ENCODE assay signal across 42 cellular contexts in genomic region chr16:74776926-74777325, GRCh38. TPM values are rescaled to one million over a fixed set of nuclear protein-coding genes. Genes with fewer than 3 reads are reported as not detected.
"Had no signal": no experiment of that assay in that cellular context is flagged by ENCODE, and none has a peak within 500 bp of the region (broad histone marks: within the 10 kb centered on the region; RNA-seq: fewer than 3 reads in every experiment).

No MANE protein-coding gene starts in this region.

- H3K4me1 ChIP-seq: breast epithelium had no signal

- H3K27me3 ChIP-seq: adrenal gland, body of pancreas, breast epithelium had no signal

- H3K9me3 Mint-ChIP-seq: activated naive CD4-positive, alpha-beta T cell treated with anti-CD3 and anti-CD28 coated beads for 36 hours; activated naive CD4-positive, alpha-beta T cell treated with anti-CD3 and anti-CD28 coated beads, Interleukin-2, amount 10 ng/mL, durations not matched to agents 7 days and 5 days; activated naive CD4-positive, alpha-beta T cell treated with anti-CD3 and anti-CD28 coated beads, Interleukin-2, amount 50 U/mL, for 24 hours; activated naive CD4-positive, alpha-beta T cell treated with anti-CD3 and anti-CD28 coated beads, Interleukin-2, amount 50 U/mL, for 72 hours; activated naive CD8-positive, alpha-beta T cell treated with anti-CD3 and anti-CD28 coated beads for 36 hours; activated naive CD8-positive, alpha-beta T cell treated with anti-CD3 and anti-CD28 coated beads, Interleukin-2, amount 10 ng/mL, durations not matched to agents 7 days and 5 days; activated naive CD8-positive, alpha-beta T cell treated with anti-CD3 and anti-CD28 coated beads, Interleukin-2, amount 50 U/mL, for 24 hours; activated T-cell treated with anti-CD3 and anti-CD28 coated beads, Interleukin-2, amount 50 U/mL, for 24 hours; activated T-cell treated with anti-CD3 and anti-CD28 coated beads, Interleukin-2, amount 50 U/mL, for 4 hours; activated T-cell treated with anti-CD3 and anti-CD28 coated beads, Interleukin-2, amount 50 U/mL, for 72 hours; activated T-helper 1 cell treated with anti-CD3 and anti-CD28 coated beads, Interleukin-12 subunit alpha, Interleukin-12 subunit beta, Interleukin-2, Interleukin-4 antibody, amounts not matched to agents 30 ng/mL and 10 ng/mL and 1 ng/mL, durations not matched to agents 14 hours and 24 hours and 36 hours; activated T-helper 17 cell treated with anti-CD3 and anti-CD28 coated beads, Interleukin-2, amount 50 U/mL, for 72 hours; activated T-helper 2 cell treated with anti-CD3 and anti-CD28 coated beads, Interferon-gamma antibody, Interleukin-2, Interleukin-4, amounts not matched to agents 10 μg/mL and 5 μg/mL and 100 μg/mL, durations not matched to agents 14 hours and 24 hours and 36 hours; central memory CD8-positive, alpha-beta T cell had no signal

- ATAC-seq: activated naive CD4-positive, alpha-beta T cell treated with anti-CD3 and anti-CD28 coated beads, Interleukin-2, amount 50 U/mL, for 72 hours; activated naive CD8-positive, alpha-beta T cell treated with anti-CD3 and anti-CD28 coated beads, Interleukin-2, amount 50 U/mL, for 24 hours; activated T-cell treated with anti-CD3 and anti-CD28 coated beads, Interleukin-2, amount 50 U/mL, for 4 hours; activated T-cell treated with anti-CD3 and anti-CD28 coated beads, Interleukin-2, amount 50 U/mL, for 72 hours; activated T-helper 17 cell treated with anti-CD3 and anti-CD28 coated beads, Interleukin-2, amount 50 U/mL, for 72 hours; body of pancreas had no signal

- H3K4me3 Mint-ChIP-seq: activated naive CD4-positive, alpha-beta T cell treated with anti-CD3 and anti-CD28 coated beads for 36 hours; activated naive CD4-positive, alpha-beta T cell treated with anti-CD3 and anti-CD28 coated beads, Interleukin-2, amount 10 ng/mL, durations not matched to agents 7 days and 5 days; activated naive CD4-positive, alpha-beta T cell treated with anti-CD3 and anti-CD28 coated beads, Interleukin-2, amount 50 U/mL, for 24 hours; activated naive CD8-positive, alpha-beta T cell treated with anti-CD3 and anti-CD28 coated beads for 36 hours; activated naive CD8-positive, alpha-beta T cell treated with anti-CD3 and anti-CD28 coated beads, Interleukin-2, amount 10 ng/mL, durations not matched to agents 7 days and 5 days; activated naive CD8-positive, alpha-beta T cell treated with anti-CD3 and anti-CD28 coated beads, Interleukin-2, amount 50 U/mL, for 24 hours; activated T-cell treated with anti-CD3 and anti-CD28 coated beads, Interleukin-2, amount 50 U/mL, for 24 hours; activated T-cell treated with anti-CD3 and anti-CD28 coated beads, Interleukin-2, amount 50 U/mL, for 72 hours; activated T-helper 1 cell treated with anti-CD3 and anti-CD28 coated beads, Interleukin-12 subunit alpha, Interleukin-12 subunit beta, Interleukin-2, Interleukin-4 antibody, amounts not matched to agents 30 ng/mL and 10 ng/mL and 1 ng/mL, durations not matched to agents 14 hours and 24 hours and 36 hours; activated T-helper 17 cell treated with anti-CD3 and anti-CD28 coated beads, Interleukin-2, amount 50 U/mL, for 72 hours; central memory CD8-positive, alpha-beta T cell had no signal

- H3K9me3 ChIP-seq: adrenal gland, ascending aorta, body of pancreas, breast epithelium had no signal

- H3K36me3 ChIP-seq: adrenal gland, ascending aorta, brain microvascular endothelial cell, breast epithelium, cardiac muscle cell had no signal

- H3K27ac Mint-ChIP-seq: activated naive CD4-positive, alpha-beta T cell treated with anti-CD3 and anti-CD28 coated beads for 36 hours; activated naive CD4-positive, alpha-beta T cell treated with anti-CD3 and anti-CD28 coated beads, Interleukin-2, amount 10 ng/mL, durations not matched to agents 7 days and 5 days; activated naive CD4-positive, alpha-beta T cell treated with anti-CD3 and anti-CD28 coated beads, Interleukin-2, amount 50 U/mL, for 24 hours; activated naive CD4-positive, alpha-beta T cell treated with anti-CD3 and anti-CD28 coated beads, Interleukin-2, amount 50 U/mL, for 72 hours; activated naive CD8-positive, alpha-beta T cell; activated naive CD8-positive, alpha-beta T cell treated with anti-CD3 and anti-CD28 coated beads for 36 hours; activated naive CD8-positive, alpha-beta T cell treated with anti-CD3 and anti-CD28 coated beads, Interleukin-2, amount 10 ng/mL, durations not matched to agents 7 days and 5 days; activated naive CD8-positive, alpha-beta T cell treated with anti-CD3 and anti-CD28 coated beads, Interleukin-2, amount 50 U/mL, for 24 hours; activated T-cell treated with anti-CD3 and anti-CD28 coated beads, Interleukin-2, amount 50 U/mL, for 24 hours; activated T-cell treated with anti-CD3 and anti-CD28 coated beads, Interleukin-2, amount 50 U/mL, for 72 hours; activated T-helper 1 cell treated with anti-CD3 and anti-CD28 coated beads, Interleukin-12 subunit alpha, Interleukin-12 subunit beta, Interleukin-2, Interleukin-4 antibody, amounts not matched to agents 30 ng/mL and 10 ng/mL and 1 ng/mL, durations not matched to agents 14 hours and 24 hours and 36 hours; activated T-helper 17 cell treated with anti-CD3 and anti-CD28 coated beads, Interleukin-2, amount 50 U/mL, for 72 hours; activated T-helper 2 cell treated with anti-CD3 and anti-CD28 coated beads, Interferon-gamma antibody, Interleukin-2, Interleukin-4, amounts not matched to agents 10 μg/mL and 5 μg/mL and 100 μg/mL, durations not matched to agents 14 hours and 24 hours and 36 hours; brain had no signal

- H3K27ac ChIP-seq: adrenal gland, ascending aorta, body of pancreas, brain microvascular endothelial cell, breast epithelium, cardiac muscle cell had no signal

- FAIRE-seq: astrocyte, bronchial epithelial cell had no signal

- H3K36me3 Mint-ChIP-seq: activated naive CD4-positive, alpha-beta T cell treated with anti-CD3 and anti-CD28 coated beads, Interleukin-2, amount 10 ng/mL, durations not matched to agents 7 days and 5 days; activated naive CD4-positive, alpha-beta T cell treated with anti-CD3 and anti-CD28 coated beads, Interleukin-2, amount 50 U/mL, for 24 hours; activated naive CD8-positive, alpha-beta T cell; activated naive CD8-positive, alpha-beta T cell treated with anti-CD3 and anti-CD28 coated beads for 36 hours; activated naive CD8-positive, alpha-beta T cell treated with anti-CD3 and anti-CD28 coated beads, Interleukin-2, amount 10 ng/mL, durations not matched to agents 7 days and 5 days; brain had no signal

- DNase-seq: activated effector memory CD4-positive, alpha-beta T cell treated with anti-CD3 and anti-CD28 coated beads, Interleukin-2, amount 50 U/mL, for 16 hours; activated effector memory CD4-positive, alpha-beta T cell treated with Interleukin-2 at 50 U/mL for 16 hours; activated gamma-delta T cell; activated gamma-delta T cell treated with Interleukin-2 at 50 U/mL for 16 hours; activated naive CD4-positive, alpha-beta T cell; activated naive CD4-positive, alpha-beta T cell treated with anti-CD3 and anti-CD28 coated beads for 36 hours; activated naive CD4-positive, alpha-beta T cell treated with anti-CD3 and anti-CD28 coated beads, Interleukin-2, amount 10 ng/mL, durations not matched to agents 7 days and 5 days; activated naive CD4-positive, alpha-beta T cell treated with anti-CD3 and anti-CD28 coated beads, Interleukin-2, amount 50 U/mL, for 16 hours; activated naive CD4-positive, alpha-beta T cell treated with Interleukin-2 at 50 U/mL for 16 hours; activated naive CD8-positive, alpha-beta T cell treated with anti-CD3 and anti-CD28 coated beads for 36 hours; activated naive CD8-positive, alpha-beta T cell treated with anti-CD3 and anti-CD28 coated beads, Interleukin-2, amount 10 ng/mL, durations not matched to agents 7 days and 5 days; activated naive CD8-positive, alpha-beta T cell treated with anti-CD3 and anti-CD28 coated beads, Interleukin-2, amount 50 U/mL, for 24 hours; activated T-cell treated with anti-CD3 and anti-CD28 coated beads, Interleukin-2, amount 50 U/mL, for 1 hour; activated T-cell treated with anti-CD3 and anti-CD28 coated beads, Interleukin-2, amount 50 U/mL, for 24 hours; activated T-cell treated with anti-CD3 and anti-CD28 coated beads, Interleukin-2, amount 50 U/mL, for 4 hours; activated T-cell treated with anti-CD3 and anti-CD28 coated beads, Interleukin-2, amount 50 U/mL, for 48 hours; activated T-cell treated with anti-CD3 and anti-CD28 coated beads, Interleukin-2, amount 50 U/mL, for 72 hours; adrenal gland; amniotic stem cell; amygdala; anterior cingulate cortex; aorta; body of pancreas; brain microvascular endothelial cell; caudate nucleus; central memory CD4-positive, alpha-beta T cell; cerebellar nuclear complex had no signal

- H3K4me3 ChIP-seq: adrenal gland, ascending aorta, body of pancreas, breast epithelium, cardiac muscle cell had no signal

RNA-seq across cellular contexts. Expression of gene FA2H, which starts 2.3 kb away (rescaled TPM):
- total RNA-seq: activated naive CD4-positive, alpha-beta T cell treated with anti-CD3 and anti-CD28 coated beads, Interleukin-2, amount 50 U/mL, for 72 hours; activated naive CD8-positive, alpha-beta T cell treated with anti-CD3 and anti-CD28 coated beads for 36 hours; activated naive CD8-positive, alpha-beta T cell treated with anti-CD3 and anti-CD28 coated beads, Interleukin-2, amount 10 ng/mL, durations not matched to agents 7 days and 5 days; activated T-cell treated with anti-CD3 and anti-CD28 coated beads, Interleukin-2, amount 50 U/mL, for 72 hours; activated T-helper 1 cell treated with anti-CD3 and anti-CD28 coated beads, Interleukin-12 subunit alpha, Interleukin-12 subunit beta, Interleukin-2, Interleukin-4 antibody, amounts not matched to agents 30 ng/mL and 10 ng/mL and 1 ng/mL, durations not matched to agents 14 hours and 24 hours and 36 hours; activated T-helper 2 cell treated with anti-CD3 and anti-CD28 coated beads, Interferon-gamma antibody, Interleukin-2, Interleukin-4, amounts not matched to agents 10 μg/mL and 5 μg/mL and 100 μg/mL, durations not matched to agents 14 hours and 24 hours and 36 hours; ascending aorta; cardiac septum; chondrocyte had no signal
